ENCODE assay signal across 12 cellular contexts in the genomic region with DNA sequence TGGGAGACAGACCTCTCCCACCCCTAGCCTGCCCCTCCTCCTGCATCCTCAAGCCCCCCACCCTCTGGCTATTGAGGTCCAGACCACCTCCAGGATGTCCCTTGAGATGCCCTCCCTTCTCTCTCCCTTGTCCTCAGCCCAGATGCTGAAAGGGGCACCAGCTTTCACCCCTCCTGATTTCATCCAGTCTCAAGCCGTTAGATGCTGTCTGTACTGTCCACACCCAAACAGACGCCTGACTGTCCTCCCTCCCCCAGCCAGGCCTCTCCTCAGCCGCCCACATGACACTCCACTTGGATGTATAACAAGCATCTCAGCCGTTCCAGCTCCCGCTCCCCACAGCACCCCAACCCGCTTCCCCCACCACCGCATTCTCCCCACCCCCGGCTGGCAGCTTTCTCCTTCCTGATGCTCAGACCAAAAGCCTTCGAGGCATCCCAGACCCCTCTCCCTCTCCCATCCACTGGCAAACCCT. TPM values are rescaled to one million over a fixed set of nuclear protein-coding genes. Genes with fewer than 3 reads are reported as not detected.
A peak's percentile ranks its signal among the peaks of the same experiment; 100 is the strongest.
DNase-seq lines count a peak whose midpoint lies in the region; ATAC-seq and TF ChIP-seq lines count a peak whose summit lies in the region.
"Had no signal": no experiment of that assay in that cellular context is flagged by ENCODE, and none has a peak within 500 bp of the region (broad histone marks: within the 10 kb centered on the region; RNA-seq: fewer than 3 reads in every experiment).

No MANE protein-coding gene starts in this region.

- TF ChIP-seq CTCF in natural killer cell (IDR thresholded peaks at IDR 0.05) (no peak), type B pancreatic cell (conservative IDR thresholded peaks at IDR 0.05) (no peak)

- H3K4me3 Mint-ChIP-seq in natural killer cell treated with Interleukin-12 subunit alpha and Interleukin-12 subunit beta and Interleukin-15 and Interleukin-18, amount 100 ng/mL, for 72 hours = no peak overlapping the region
- H3K4me3 Mint-ChIP-seq in natural killer cell (no peak overlapping the region), type B pancreatic cell (peak overlapping the region; percentile 31)
- peak overlapping the region; percentile 65 for H3K4me3 Mint-ChIP-seq in activated naive CD8-positive, alpha-beta T cell treated with anti-CD3 and anti-CD28 coated beads, Interleukin-2, amount 50 U/mL, for 24 hours
- H3K4me3 Mint-ChIP-seq: naive thymus-derived CD8-positive, alpha-beta T cell had no signal

- no peaks in the 10 kb centered on the region for H3K9me3 Mint-ChIP-seq in natural killer cell treated with Interleukin-12 subunit alpha and Interleukin-12 subunit beta and Interleukin-15 and Interleukin-18, amount 100 ng/mL, for 72 hours
- no peaks in the 10 kb centered on the region for H3K9me3 Mint-ChIP-seq in natural killer cell
- H3K9me3 Mint-ChIP-seq in activated naive CD8-positive, alpha-beta T cell treated with anti-CD3 and anti-CD28 coated beads, Interleukin-2, amount 50 U/mL, for 24 hours = no peaks in the 10 kb centered on the region
- no peaks in the 10 kb centered on the region for H3K9me3 Mint-ChIP-seq in type B pancreatic cell
- H3K9me3 Mint-ChIP-seq: naive thymus-derived CD8-positive, alpha-beta T cell had no signal

- H3K27ac Mint-ChIP-seq in natural killer cell treated with Interleukin-12 subunit alpha and Interleukin-12 subunit beta and Interleukin-15 and Interleukin-18, amount 100 ng/mL, for 72 hours = peak overlapping the region; percentile 81 to 89
- H3K27ac Mint-ChIP-seq in natural killer cell (peak overlapping the region in 1 of 2 donors; percentile 34), type B pancreatic cell (peak overlapping the region; percentile 16)
- peak overlapping the region; percentile 89 for H3K27ac Mint-ChIP-seq in activated naive CD8-positive, alpha-beta T cell treated with anti-CD3 and anti-CD28 coated beads, Interleukin-2, amount 50 U/mL, for 24 hours

- no peak for DNase-seq in natural killer cell treated with Interleukin-12 subunit alpha and Interleukin-12 subunit beta and Interleukin-15 and Interleukin-18, amount 100 ng/mL, for 72 hours (ENCODE audit: low spot score)
- no peak for DNase-seq in natural killer cell
- DNase-seq in activated naive CD8-positive, alpha-beta T cell treated with anti-CD3 and anti-CD28 coated beads, Interleukin-2, amount 50 U/mL, for 24 hours = peak; percentile 20
- peak; percentile 41 for DNase-seq in left kidney (ENCODE audit: low read depth, low spot score)
- DNase-seq in type B pancreatic cell (ENCODE audit: extremely low spot score, unreplicated experiment) = no peak
- DNase-seq in activated CD4-positive, CD25-positive, alpha-beta regulatory T cell (lab: John Stamatoyannopoulos, UW) = no peak
- DNase-seq: activated T-cell treated with anti-CD3 and anti-CD28 coated beads for 4 hours; naive thymus-derived CD8-positive, alpha-beta T cell; T-helper 9 cell had no signal

- intact Hi-C loops in natural killer cell (cut with micrococcal nuclease) = no loop called here

- H3K27me3 Mint-ChIP-seq in natural killer cell treated with Interleukin-12 subunit alpha and Interleukin-12 subunit beta and Interleukin-15 and Interleukin-18, amount 100 ng/mL, for 72 hours = no peaks in the 10 kb centered on the region
- H3K27me3 Mint-ChIP-seq in natural killer cell (ENCODE audit: low read depth in 2 of 2) = no peaks in the 10 kb centered on the region
- H3K27me3 Mint-ChIP-seq in activated naive CD8-positive, alpha-beta T cell treated with anti-CD3 and anti-CD28 coated beads, Interleukin-2, amount 50 U/mL, for 24 hours = no peaks in the 10 kb centered on the region
- no peaks in the 10 kb centered on the region for H3K27me3 Mint-ChIP-seq in type B pancreatic cell
- H3K27me3 Mint-ChIP-seq: naive thymus-derived CD8-positive, alpha-beta T cell had no signal

- H3K36me3 Mint-ChIP-seq in natural killer cell treated with Interleukin-12 subunit alpha and Interleukin-12 subunit beta and Interleukin-15 and Interleukin-18, amount 100 ng/mL, for 72 hours = no peaks in the 10 kb centered on the region
- no peaks in the 10 kb centered on the region for H3K36me3 Mint-ChIP-seq in natural killer cell
- peaks cover 16% of the 10 kb centered on the region for H3K36me3 Mint-ChIP-seq in activated naive CD8-positive, alpha-beta T cell treated with anti-CD3 and anti-CD28 coated beads, Interleukin-2, amount 50 U/mL, for 24 hours (ENCODE audit: low read depth)
- no peaks in the 10 kb centered on the region for H3K36me3 Mint-ChIP-seq in type B pancreatic cell
- H3K36me3 Mint-ChIP-seq: naive thymus-derived CD8-positive, alpha-beta T cell had no signal

- peaks cover 34 to 51% of the 10 kb centered on the region in 2 donors for H3K4me1 Mint-ChIP-seq in natural killer cell treated with Interleukin-12 subunit alpha and Interleukin-12 subunit beta and Interleukin-15 and Interleukin-18, amount 100 ng/mL, for 72 hours (ENCODE audit: low read depth in 2 of 2)
- peaks cover 0 to 23% of the 10 kb centered on the region in 2 donors for H3K4me1 Mint-ChIP-seq in natural killer cell
- H3K4me1 Mint-ChIP-seq in activated naive CD8-positive, alpha-beta T cell treated with anti-CD3 and anti-CD28 coated beads, Interleukin-2, amount 50 U/mL, for 24 hours = peaks cover 91% of the 10 kb centered on the region
- H3K4me1 Mint-ChIP-seq in type B pancreatic cell (ENCODE audit: unreplicated experiment) = peaks cover 45% of the 10 kb centered on the region

- ATAC-seq in natural killer cell treated with Interleukin-12 subunit alpha and Interleukin-12 subunit beta and Interleukin-15 and Interleukin-18, amount 100 ng/mL, for 72 hours = no peak
- ATAC-seq in natural killer cell = no peak
- ATAC-seq in activated naive CD8-positive, alpha-beta T cell treated with anti-CD3 and anti-CD28 coated beads, Interleukin-2, amount 50 U/mL, for 24 hours = no peak
- no peak for ATAC-seq in HG02885 (IDR thresholded peaks at IDR 0.05; ENCODE audit: poor library complexity, unreplicated experiment)
- ATAC-seq in HG02970 (IDR thresholded peaks at IDR 0.05; ENCODE audit: low FRiP score, unreplicated experiment) = no peak
- ATAC-seq: naive thymus-derived CD8-positive, alpha-beta T cell had no signal

RNA-seq across cellular contexts. Expression of gene CYP11A1, which starts 25.0 kb away (rescaled TPM):
- total RNA-seq in natural killer cell treated with Interleukin-12 subunit alpha and Interleukin-12 subunit beta and Interleukin-15 and Interleukin-18, amount 100 ng/mL, for 72 hours = 1 to 10 TPM in 1 of 2 donors, not detected in 1; 1.0 TPM
- total RNA-seq in natural killer cell (1 to 10 TPM in 1 of 3 donors, not detected in 2; 5.1 TPM), type B pancreatic cell (ENCODE audit: low replicate concordance) (0.80 and 1.0 TPM in 2 replicates)
- total RNA-seq: bronchial epithelial cell; naive thymus-derived CD8-positive, alpha-beta T cell had no signal

RNA-seq across cellular contexts. Expression of gene SEMA7A, which starts 41.3 kb away (rescaled TPM):
- 10 to 100 TPM; 32.1 to 40.8 TPM for total RNA-seq in natural killer cell treated with Interleukin-12 subunit alpha and Interleukin-12 subunit beta and Interleukin-15 and Interleukin-18, amount 100 ng/mL, for 72 hours
- 10 to 100 TPM in 1 of 3 donors, 1 to 10 TPM in 2; 4.7 to 46.2 (median 9.0) TPM for total RNA-seq in natural killer cell
- total RNA-seq in type B pancreatic cell (ENCODE audit: low replicate concordance) = 6.3 and 11.2 TPM in 2 replicates

Comparison
In these comparisons a context has a peak if more than half of its experiments do, and no peak if none do; other contexts are left out.
1. DNase-seq: peak in activated naive CD8-positive, alpha-beta T cell treated with anti-CD3 and anti-CD28 coated beads, Interleukin-2, amount 50 U/mL, for 24 hours (single experiment) and left kidney (single experiment); none in natural killer cell treated with Interleukin-12 subunit alpha and Interleukin-12 subunit beta and Interleukin-15 and Interleukin-18, amount 100 ng/mL, for 72 hours (single experiment), natural killer cell (single experiment), type B pancreatic cell (single experiment) and activated CD4-positive, CD25-positive, alpha-beta regulatory T cell (0 of 4).
2. H3K4me3 Mint-ChIP-seq: peak in activated naive CD8-positive, alpha-beta T cell treated with anti-CD3 and anti-CD28 coated beads, Interleukin-2, amount 50 U/mL, for 24 hours (single experiment) and type B pancreatic cell (single experiment); none in natural killer cell treated with Interleukin-12 subunit alpha and Interleukin-12 subunit beta and Interleukin-15 and Interleukin-18, amount 100 ng/mL, for 72 hours (single experiment) and natural killer cell (single experiment).